ENCODE assay signal across 21 cellular contexts in genomic region chr6:156598316-156598715, GRCh38.
"Had no signal": no experiment of that assay in that cellular context is flagged by ENCODE, and none has a peak within 500 bp of the region (broad histone marks: within the 10 kb centered on the region; RNA-seq: fewer than 3 reads in every experiment).

No MANE protein-coding gene starts in this region.

- H3K27me3 ChIP-seq: brain microvascular endothelial cell, colonic mucosa, gastrocnemius medialis had no signal

- H3K79me2 ChIP-seq: parathyroid adenoma had no signal

- H3K36me3 ChIP-seq: brain microvascular endothelial cell, colonic mucosa, gastrocnemius medialis had no signal

- H3K36me3 Mint-ChIP-seq: activated naive CD8-positive, alpha-beta T cell treated with anti-CD3 and anti-CD28 coated beads, Interleukin-2, amount 10 ng/mL, durations not matched to agents 7 days and 5 days; mesothelial cell of epicardium; T-cell had no signal

- H3K9ac ChIP-seq: parathyroid adenoma had no signal

- H3K27ac ChIP-seq: brain microvascular endothelial cell, colonic mucosa, parathyroid adenoma had no signal

- DNase-seq: activated CD4-positive, alpha-beta T cell treated with anti-CD3 and anti-CD28 coated beads, Interleukin-2, amount 10 ng/mL, durations not matched to agents 24 days and 14 days; activated CD8-positive, alpha-beta T cell treated with anti-CD3 and anti-CD28 coated beads for 36 hours; activated naive CD4-positive, alpha-beta T cell; activated naive CD8-positive, alpha-beta T cell treated with anti-CD3 and anti-CD28 coated beads, Interleukin-2, amount 10 ng/mL, durations not matched to agents 7 days and 5 days; activated T-cell treated with anti-CD3 and anti-CD28 coated beads, Interleukin-2, amount 50 U/mL, for 1 hour; amygdala; brain microvascular endothelial cell; colonic mucosa; erythroblast; gastrocnemius medialis; head of caudate nucleus; kidney; stimulated activated CD8-positive, alpha-beta memory T cell treated with anti-CD3 and anti-CD28 coated beads, Interleukin-4, amount 100 ng/mL, for 48 hours; T-cell; T-helper 9 cell had no signal

- ATAC-seq: activated CD8-positive, alpha-beta T cell treated with anti-CD3 and anti-CD28 coated beads for 36 hours; activated T-helper 17 cell treated with anti-CD3 and anti-CD28 coated beads, Interleukin-2, amount 50 U/mL, for 72 hours; gastrocnemius medialis; left lobe of liver; T-cell had no signal

- H3K9me3 Mint-ChIP-seq: activated CD4-positive, alpha-beta T cell treated with anti-CD3 and anti-CD28 coated beads, Interleukin-2, amount 10 ng/mL, durations not matched to agents 24 days and 14 days; activated CD8-positive, alpha-beta T cell treated with anti-CD3 and anti-CD28 coated beads for 36 hours; activated naive CD8-positive, alpha-beta T cell treated with anti-CD3 and anti-CD28 coated beads, Interleukin-2, amount 10 ng/mL, durations not matched to agents 7 days and 5 days; activated T-helper 17 cell treated with anti-CD3 and anti-CD28 coated beads, Interleukin-2, amount 50 U/mL, for 72 hours; central memory CD8-positive, alpha-beta T cell; mesothelial cell of epicardium; T-cell had no signal

- H2AFZ ChIP-seq: parathyroid adenoma had no signal

- H3K4me1 ChIP-seq: colonic mucosa had no signal

- H3K4me3 ChIP-seq: colonic mucosa, gastrocnemius medialis, lung had no signal

- H3K4me3 Mint-ChIP-seq: activated CD4-positive, alpha-beta T cell treated with anti-CD3 and anti-CD28 coated beads, Interleukin-2, amount 10 ng/mL, durations not matched to agents 24 days and 14 days; activated CD8-positive, alpha-beta T cell treated with anti-CD3 and anti-CD28 coated beads for 36 hours; activated naive CD8-positive, alpha-beta T cell treated with anti-CD3 and anti-CD28 coated beads, Interleukin-2, amount 10 ng/mL, durations not matched to agents 7 days and 5 days; activated T-helper 17 cell treated with anti-CD3 and anti-CD28 coated beads, Interleukin-2, amount 50 U/mL, for 72 hours; central memory CD8-positive, alpha-beta T cell; mesothelial cell of epicardium; T-cell had no signal

- H3K27ac Mint-ChIP-seq: activated CD4-positive, alpha-beta T cell treated with anti-CD3 and anti-CD28 coated beads, Interleukin-2, amount 10 ng/mL, durations not matched to agents 24 days and 14 days; activated CD8-positive, alpha-beta T cell treated with anti-CD3 and anti-CD28 coated beads for 36 hours; activated naive CD8-positive, alpha-beta T cell treated with anti-CD3 and anti-CD28 coated beads, Interleukin-2, amount 10 ng/mL, durations not matched to agents 7 days and 5 days; activated T-helper 17 cell treated with anti-CD3 and anti-CD28 coated beads, Interleukin-2, amount 50 U/mL, for 72 hours; mesothelial cell of epicardium; T-cell had no signal

- H3K4me1 Mint-ChIP-seq: activated CD4-positive, alpha-beta T cell treated with anti-CD3 and anti-CD28 coated beads, Interleukin-2, amount 10 ng/mL, durations not matched to agents 24 days and 14 days; activated T-helper 17 cell treated with anti-CD3 and anti-CD28 coated beads, Interleukin-2, amount 50 U/mL, for 72 hours; central memory CD8-positive, alpha-beta T cell; T-cell had no signal
